4 cellular contexts compared by ENCODE assay signal in the genomic region with DNA sequence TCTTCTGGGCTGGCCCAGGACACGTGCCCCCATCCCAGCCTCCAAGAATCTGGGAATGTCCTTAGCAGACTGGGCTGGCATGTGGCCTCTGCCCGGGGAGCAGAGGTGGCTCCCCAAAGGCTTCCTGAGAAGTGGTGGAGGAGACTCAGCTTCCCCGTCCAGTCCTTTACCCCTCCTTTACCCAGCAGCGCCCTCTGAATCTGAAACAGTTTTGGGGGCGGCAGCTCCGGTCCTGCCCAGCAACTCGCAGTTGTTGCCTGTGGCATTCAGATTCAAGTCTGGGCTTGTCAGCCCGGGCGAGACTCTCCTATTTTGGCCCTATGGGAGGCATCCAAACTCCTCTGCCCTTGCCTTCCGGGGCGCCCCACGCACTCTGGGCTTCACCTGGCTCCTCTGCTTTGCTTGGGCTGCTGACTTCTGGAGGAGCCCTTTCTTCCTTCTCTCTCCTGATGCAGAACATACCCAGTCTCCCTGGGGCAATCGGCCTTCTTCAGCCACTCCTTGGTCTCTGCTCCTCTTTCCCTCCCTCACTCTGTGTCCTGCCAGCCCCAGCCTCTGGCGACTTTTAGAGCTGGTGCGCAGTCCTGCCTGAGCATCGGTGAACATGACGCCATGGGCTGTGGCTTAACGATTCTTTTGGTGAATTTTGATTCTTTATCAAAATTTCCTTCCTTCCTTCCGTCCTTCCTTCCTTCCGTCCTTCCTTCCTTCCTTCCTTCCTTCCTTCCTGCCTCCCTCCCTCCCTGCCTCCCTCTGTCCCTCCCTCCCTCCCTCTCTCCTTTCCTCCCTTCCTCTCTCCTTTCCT.
TF ChIP-seq lines count a peak whose summit lies in the region.

No MANE protein-coding gene starts in this region.

TF ChIP-seq in SK-N-SH treated with all-trans-retinoic acid at 6 μM for 48 hours, 23 proteins besides CTCF, POLR2A, EP300 and RAD21:
- no peak for TF ChIP-seq CSDC2 (CRISPR knock-in tag; IDR thresholded peaks at IDR 0.05)
- TF ChIP-seq, protein P1, sequence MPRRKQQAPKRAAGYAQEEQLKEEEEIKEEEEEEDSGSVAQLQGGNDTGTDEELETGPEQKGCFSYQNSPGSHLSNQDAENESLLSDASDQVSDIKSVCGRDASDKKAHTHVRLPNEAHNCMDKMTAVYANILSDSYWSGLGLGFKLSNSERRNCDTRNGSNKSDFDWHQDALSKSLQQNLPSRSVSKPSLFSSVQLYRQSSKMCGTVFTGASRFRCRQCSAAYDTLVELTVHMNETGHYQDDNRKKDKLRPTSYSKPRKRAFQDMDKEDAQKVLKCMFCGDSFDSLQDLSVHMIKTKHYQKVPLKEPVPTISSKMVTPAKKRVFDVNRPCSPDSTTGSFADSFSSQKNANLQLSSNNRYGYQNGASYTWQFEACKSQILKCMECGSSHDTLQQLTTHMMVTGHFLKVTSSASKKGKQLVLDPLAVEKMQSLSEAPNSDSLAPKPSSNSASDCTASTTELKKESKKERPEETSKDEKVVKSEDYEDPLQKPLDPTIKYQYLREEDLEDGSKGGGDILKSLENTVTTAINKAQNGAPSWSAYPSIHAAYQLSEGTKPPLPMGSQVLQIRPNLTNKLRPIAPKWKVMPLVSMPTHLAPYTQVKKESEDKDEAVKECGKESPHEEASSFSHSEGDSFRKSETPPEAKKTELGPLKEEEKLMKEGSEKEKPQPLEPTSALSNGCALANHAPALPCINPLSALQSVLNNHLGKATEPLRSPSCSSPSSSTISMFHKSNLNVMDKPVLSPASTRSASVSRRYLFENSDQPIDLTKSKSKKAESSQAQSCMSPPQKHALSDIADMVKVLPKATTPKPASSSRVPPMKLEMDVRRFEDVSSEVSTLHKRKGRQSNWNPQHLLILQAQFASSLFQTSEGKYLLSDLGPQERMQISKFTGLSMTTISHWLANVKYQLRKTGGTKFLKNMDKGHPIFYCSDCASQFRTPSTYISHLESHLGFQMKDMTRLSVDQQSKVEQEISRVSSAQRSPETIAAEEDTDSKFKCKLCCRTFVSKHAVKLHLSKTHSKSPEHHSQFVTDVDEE (CRISPR knock-in tag; IDR thresholded peaks at IDR 0.05) = no peak
- TF ChIP-seq ISL1 (CRISPR knock-in tag; IDR thresholded peaks at IDR 0.05) = no peak

TF ChIP-seq in SK-N-SH, 30 proteins besides CTCF, POLR2A, EP300 and RAD21:
- TF ChIP-seq TAF1 (IDR thresholded peaks at IDR 0.05; ENCODE audit: borderline replicate concordance, low read depth, low read length) = no peak
- TF ChIP-seq, protein P2, sequence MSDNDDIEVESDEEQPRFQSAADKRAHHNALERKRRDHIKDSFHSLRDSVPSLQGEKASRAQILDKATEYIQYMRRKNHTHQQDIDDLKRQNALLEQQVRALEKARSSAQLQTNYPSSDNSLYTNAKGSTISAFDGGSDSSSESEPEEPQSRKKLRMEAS (IDR thresholded peaks at IDR 0.05; ENCODE audit: low read depth) = no peak
- TF ChIP-seq MEF2A (IDR thresholded peaks at IDR 0.05; ENCODE audit: borderline replicate concordance, low read depth) = no peak
- TF ChIP-seq ELF1 (IDR thresholded peaks at IDR 0.05) = no peak
- TF ChIP-seq RXRA (IDR thresholded peaks at IDR 0.05; ENCODE audit: borderline replicate concordance, low read depth) = no peak
- TF ChIP-seq NRF1 (IDR thresholded peaks at IDR 0.05; ENCODE audit: low read depth, low read length) = no peak
- no peak for TF ChIP-seq MXI1 (IDR thresholded peaks at IDR 0.05; ENCODE audit: low read depth, low read length)
- no peak for TF ChIP-seq CHD2 (IDR thresholded peaks at IDR 0.05; ENCODE audit: low read length, partially characterized antibody)
- TF ChIP-seq, protein P3, sequence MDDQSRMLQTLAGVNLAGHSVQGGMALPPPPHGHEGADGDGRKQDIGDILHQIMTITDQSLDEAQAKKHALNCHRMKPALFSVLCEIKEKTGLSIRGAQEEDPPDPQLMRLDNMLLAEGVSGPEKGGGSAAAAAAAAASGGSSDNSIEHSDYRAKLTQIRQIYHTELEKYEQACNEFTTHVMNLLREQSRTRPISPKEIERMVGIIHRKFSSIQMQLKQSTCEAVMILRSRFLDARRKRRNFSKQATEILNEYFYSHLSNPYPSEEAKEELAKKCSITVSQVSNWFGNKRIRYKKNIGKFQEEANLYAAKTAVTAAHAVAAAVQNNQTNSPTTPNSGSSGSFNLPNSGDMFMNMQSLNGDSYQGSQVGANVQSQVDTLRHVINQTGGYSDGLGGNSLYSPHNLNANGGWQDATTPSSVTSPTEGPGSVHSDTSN (IDR thresholded peaks at IDR 0.05) = no peak
- no peak for TF ChIP-seq RFX5 (IDR thresholded peaks at IDR 0.05; ENCODE audit: low read length)
- no peak for TF ChIP-seq FOSL2 (IDR thresholded peaks at IDR 0.05; ENCODE audit: borderline replicate concordance, low read depth)
- no peak for TF ChIP-seq FOXM1 (IDR thresholded peaks at IDR 0.05; ENCODE audit: low read depth)
- no peak for TF ChIP-seq RCOR1 (IDR thresholded peaks at IDR 0.05; ENCODE audit: low read length)
- no peak for TF ChIP-seq GABPA (IDR thresholded peaks at IDR 0.05; ENCODE audit: low read depth)

TF ChIP-seq in K562, 482 proteins besides CTCF, POLR2A, EP300 and RAD21 (continues in another document):
- TF ChIP-seq CHD4 (IDR thresholded peaks at IDR 0.05; ENCODE audit: insufficient read depth, insufficient replicate concordance, low read depth, low read length, poor library complexity, severe bottlenecking) = no peak
- TF ChIP-seq, protein P4, sequence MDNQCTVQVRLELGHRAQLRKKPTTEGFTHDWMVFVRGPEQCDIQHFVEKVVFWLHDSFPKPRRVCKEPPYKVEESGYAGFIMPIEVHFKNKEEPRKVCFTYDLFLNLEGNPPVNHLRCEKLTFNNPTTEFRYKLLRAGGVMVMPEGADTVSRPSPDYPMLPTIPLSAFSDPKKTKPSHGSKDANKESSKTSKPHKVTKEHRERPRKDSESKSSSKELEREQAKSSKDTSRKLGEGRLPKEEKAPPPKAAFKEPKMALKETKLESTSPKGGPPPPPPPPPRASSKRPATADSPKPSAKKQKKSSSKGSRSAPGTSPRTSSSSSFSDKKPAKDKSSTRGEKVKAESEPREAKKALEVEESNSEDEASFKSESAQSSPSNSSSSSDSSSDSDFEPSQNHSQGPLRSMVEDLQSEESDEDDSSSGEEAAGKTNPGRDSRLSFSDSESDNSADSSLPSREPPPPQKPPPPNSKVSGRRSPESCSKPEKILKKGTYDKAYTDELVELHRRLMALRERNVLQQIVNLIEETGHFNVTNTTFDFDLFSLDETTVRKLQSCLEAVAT (IDR thresholded peaks at IDR 0.05) = peak in 1 of 2 experiments; percentile 73; a peak in 1 of 4 replicates
- no peak for TF ChIP-seq TCF3 (CRISPR knock-in tag; IDR thresholded peaks at IDR 0.05)
- TF ChIP-seq, protein P5, sequence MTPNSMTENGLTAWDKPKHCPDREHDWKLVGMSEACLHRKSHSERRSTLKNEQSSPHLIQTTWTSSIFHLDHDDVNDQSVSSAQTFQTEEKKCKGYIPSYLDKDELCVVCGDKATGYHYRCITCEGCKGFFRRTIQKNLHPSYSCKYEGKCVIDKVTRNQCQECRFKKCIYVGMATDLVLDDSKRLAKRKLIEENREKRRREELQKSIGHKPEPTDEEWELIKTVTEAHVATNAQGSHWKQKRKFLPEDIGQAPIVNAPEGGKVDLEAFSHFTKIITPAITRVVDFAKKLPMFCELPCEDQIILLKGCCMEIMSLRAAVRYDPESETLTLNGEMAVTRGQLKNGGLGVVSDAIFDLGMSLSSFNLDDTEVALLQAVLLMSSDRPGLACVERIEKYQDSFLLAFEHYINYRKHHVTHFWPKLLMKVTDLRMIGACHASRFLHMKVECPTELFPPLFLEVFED (CRISPR knock-in tag; conservative IDR thresholded peaks at IDR 0.05) = no peak
- TF ChIP-seq RB1 (IDR thresholded peaks at IDR 0.05; ENCODE audit: low read depth) = no peak
- no peak for TF ChIP-seq EWSR1 (IDR thresholded peaks at IDR 0.05; ENCODE audit: borderline replicate concordance, low read depth, partially characterized antibody)

TF ChIP-seq in HepG2, 621 proteins besides CTCF, POLR2A, EP300 and RAD21:
- TF ChIP-seq SIN3A (IDR thresholded peaks at IDR 0.05; ENCODE audit: borderline replicate concordance, low read depth, low read length) (no peak), MTA1 (CRISPR knock-in tag; IDR thresholded peaks at IDR 0.05; ENCODE audit: borderline replicate concordance) (0 out of 2 replicates have a peak, but pooled peaks have one; percentile 30), MIXL1 (CRISPR knock-in tag; IDR thresholded peaks at IDR 0.05) (no peak), SMC3 (IDR thresholded peaks at IDR 0.05; ENCODE audit: low read length) (no peak), KLF12 (CRISPR knock-in tag; IDR thresholded peaks at IDR 0.05; ENCODE audit: borderline replicate concordance) (no peak), CHD4 (IDR thresholded peaks at IDR 0.05; ENCODE audit: borderline replicate concordance, low read length) (no peak), KDM5B (CRISPR knock-in tag; IDR thresholded peaks at IDR 0.05; ENCODE audit: borderline replicate concordance) (peak; percentile 33; the same call in 1 of the 2 replicates), IRF2 (CRISPR knock-in tag; IDR thresholded peaks at IDR 0.05) (no peak), TAF1 (CRISPR knock-in tag; IDR thresholded peaks at IDR 0.05) (no peak), MAZ (IDR thresholded peaks at IDR 0.05; ENCODE audit: borderline replicate concordance, low read depth, low read length) (no peak), MAZ (CRISPR knock-in tag; IDR thresholded peaks at IDR 0.05; ENCODE audit: low read depth) (no peak), PRPF4 (IDR thresholded peaks at IDR 0.05; ENCODE audit: low read depth, low read length, poor library complexity, severe bottlenecking) (peak; percentile 44), RBM22 (optimal IDR thresholded peaks at IDR 0.05; ENCODE audit: low read length) (peak; percentile 9)
- TF ChIP-seq, protein P3 (CRISPR knock-in tag; IDR thresholded peaks at IDR 0.05; ENCODE audit: borderline replicate concordance) = no peak
- TF ChIP-seq, protein P6, sequence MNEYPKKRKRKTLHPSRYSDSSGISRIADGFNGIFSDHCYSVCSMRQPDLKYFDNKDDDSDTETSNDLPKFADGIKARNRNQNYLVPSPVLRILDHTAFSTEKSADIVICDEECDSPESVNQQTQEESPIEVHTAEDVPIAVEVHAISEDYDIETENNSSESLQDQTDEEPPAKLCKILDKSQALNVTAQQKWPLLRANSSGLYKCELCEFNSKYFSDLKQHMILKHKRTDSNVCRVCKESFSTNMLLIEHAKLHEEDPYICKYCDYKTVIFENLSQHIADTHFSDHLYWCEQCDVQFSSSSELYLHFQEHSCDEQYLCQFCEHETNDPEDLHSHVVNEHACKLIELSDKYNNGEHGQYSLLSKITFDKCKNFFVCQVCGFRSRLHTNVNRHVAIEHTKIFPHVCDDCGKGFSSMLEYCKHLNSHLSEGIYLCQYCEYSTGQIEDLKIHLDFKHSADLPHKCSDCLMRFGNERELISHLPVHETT (CRISPR knock-in tag; conservative IDR thresholded peaks at IDR 0.05) = no peak
- TF ChIP-seq, protein P7, sequence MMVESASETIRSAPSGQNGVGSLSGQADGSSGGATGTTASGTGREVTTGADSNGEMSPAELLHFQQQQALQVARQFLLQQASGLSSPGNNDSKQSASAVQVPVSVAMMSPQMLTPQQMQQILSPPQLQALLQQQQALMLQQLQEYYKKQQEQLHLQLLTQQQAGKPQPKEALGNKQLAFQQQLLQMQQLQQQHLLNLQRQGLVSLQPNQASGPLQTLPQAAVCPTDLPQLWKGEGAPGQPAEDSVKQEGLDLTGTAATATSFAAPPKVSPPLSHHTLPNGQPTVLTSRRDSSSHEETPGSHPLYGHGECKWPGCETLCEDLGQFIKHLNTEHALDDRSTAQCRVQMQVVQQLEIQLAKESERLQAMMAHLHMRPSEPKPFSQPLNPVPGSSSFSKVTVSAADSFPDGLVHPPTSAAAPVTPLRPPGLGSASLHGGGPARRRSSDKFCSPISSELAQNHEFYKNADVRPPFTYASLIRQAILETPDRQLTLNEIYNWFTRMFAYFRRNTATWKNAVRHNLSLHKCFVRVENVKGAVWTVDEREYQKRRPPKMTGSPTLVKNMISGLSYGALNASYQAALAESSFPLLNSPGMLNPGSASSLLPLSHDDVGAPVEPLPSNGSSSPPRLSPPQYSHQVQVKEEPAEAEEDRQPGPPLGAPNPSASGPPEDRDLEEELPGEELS (CRISPR knock-in tag; IDR thresholded peaks at IDR 0.05) = no peak
- TF ChIP-seq, protein P8, sequence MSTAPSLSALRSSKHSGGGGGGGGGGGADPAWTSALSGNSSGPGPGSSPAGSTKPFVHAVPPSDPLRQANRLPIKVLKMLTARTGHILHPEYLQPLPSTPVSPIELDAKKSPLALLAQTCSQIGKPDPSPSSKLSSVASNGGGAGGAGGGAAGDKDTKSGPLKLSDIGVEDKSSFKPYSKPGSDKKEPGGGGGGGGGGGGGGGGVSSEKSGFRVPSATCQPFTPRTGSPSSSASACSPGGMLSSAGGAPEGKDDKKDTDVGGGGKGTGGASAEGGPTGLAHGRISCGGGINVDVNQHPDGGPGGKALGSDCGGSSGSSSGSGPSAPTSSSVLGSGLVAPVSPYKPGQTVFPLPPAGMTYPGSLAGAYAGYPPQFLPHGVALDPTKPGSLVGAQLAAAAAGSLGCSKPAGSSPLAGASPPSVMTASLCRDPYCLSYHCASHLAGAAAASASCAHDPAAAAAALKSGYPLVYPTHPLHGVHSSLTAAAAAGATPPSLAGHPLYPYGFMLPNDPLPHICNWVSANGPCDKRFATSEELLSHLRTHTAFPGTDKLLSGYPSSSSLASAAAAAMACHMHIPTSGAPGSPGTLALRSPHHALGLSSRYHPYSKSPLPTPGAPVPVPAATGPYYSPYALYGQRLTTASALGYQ (CRISPR knock-in tag; IDR thresholded peaks at IDR 0.05) = no peak
- TF ChIP-seq, protein P9, sequence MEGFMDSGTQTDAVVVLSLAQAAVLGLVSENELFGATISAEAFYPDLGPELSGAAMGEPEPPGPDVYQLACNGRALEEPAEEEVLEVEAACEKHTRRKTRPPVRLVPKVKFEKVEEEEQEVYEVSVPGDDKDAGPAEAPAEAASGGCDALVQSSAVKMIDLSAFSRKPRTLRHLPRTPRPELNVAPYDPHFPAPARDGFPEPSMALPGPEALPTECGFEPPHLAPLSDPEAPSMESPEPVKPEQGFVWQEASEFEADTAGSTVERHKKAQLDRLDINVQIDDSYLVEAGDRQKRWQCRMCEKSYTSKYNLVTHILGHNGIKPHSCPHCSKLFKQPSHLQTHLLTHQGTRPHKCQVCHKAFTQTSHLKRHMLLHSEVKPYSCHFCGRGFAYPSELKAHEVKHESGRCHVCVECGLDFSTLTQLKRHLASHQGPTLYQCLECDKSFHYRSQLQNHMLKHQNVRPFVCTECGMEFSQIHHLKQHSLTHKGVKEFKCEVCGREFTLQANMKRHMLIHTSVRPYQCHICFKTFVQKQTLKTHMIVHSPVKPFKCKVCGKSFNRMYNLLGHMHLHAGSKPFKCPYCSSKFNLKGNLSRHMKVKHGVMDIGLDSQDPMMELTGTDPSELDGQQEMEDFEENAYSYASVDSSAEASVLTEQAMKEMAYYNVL (CRISPR knock-in tag; IDR thresholded peaks at IDR 0.05; ENCODE audit: borderline replicate concordance) = no peak
